1 cellular context compared by ENCODE assay signal in genomic region chr12:47739297-47739696, GRCh38.
TF ChIP-seq lines count a peak whose summit lies in the region.

No MANE protein-coding gene starts in this region.

TF ChIP-seq in K562, 482 proteins besides CTCF, POLR2A, EP300 and RAD21:
- peak; percentile 59 for TF ChIP-seq PKNOX1 (IDR thresholded peaks at IDR 0.05)
- no peak for TF ChIP-seq WHSC1 (IDR thresholded peaks at IDR 0.05; ENCODE audit: low read length)
- peak; percentile 24 for TF ChIP-seq MEIS2 (IDR thresholded peaks at IDR 0.05; ENCODE audit: partially characterized antibody)
